Comparison of ENCODE assay signal across 9 cellular contexts in the genomic region with DNA sequence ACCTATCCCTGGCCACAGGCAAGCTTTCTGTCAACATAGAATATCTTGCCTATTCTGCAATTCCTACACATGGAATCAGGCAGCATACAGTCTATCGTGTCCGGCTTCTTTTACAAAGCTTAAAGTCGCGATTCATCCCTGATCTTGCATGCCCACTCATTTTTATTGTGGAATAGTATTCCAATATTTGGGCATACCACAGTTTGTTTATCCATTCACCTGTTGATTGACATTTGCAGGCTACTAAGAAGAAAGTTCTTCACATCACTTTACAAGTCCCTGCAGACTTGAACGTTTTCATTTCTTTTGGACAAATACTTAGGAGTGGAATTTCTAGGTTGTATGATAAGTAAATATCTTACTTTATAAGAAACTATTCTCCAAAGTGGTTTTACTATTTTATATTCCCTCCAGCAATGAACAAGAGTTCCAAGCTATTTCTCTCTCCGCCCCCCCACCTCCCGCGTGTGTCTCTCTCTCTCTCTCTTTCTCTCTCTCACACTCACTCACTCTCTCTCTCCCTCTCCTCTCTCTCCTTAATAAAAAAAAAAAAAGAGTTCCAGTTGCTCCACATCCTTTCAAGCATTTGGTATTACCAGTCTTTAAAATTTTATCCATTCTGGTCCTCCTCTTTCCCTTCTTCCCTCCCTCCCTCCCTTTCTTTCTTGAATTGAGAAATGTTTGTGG. TPM values are rescaled to one million over a fixed set of nuclear protein-coding genes. Genes with fewer than 3 reads are reported as not detected.
DNase-seq lines count a peak whose midpoint lies in the region; ATAC-seq and TF ChIP-seq lines count a peak whose summit lies in the region.
"Had no signal": no experiment of that assay in that cellular context is flagged by ENCODE, and none has a peak within 500 bp of the region (broad histone marks: within the 10 kb centered on the region; RNA-seq: fewer than 3 reads in every experiment).

No MANE protein-coding gene starts in this region.

- H4K20me1 ChIP-seq in GM23338 (replicated peaks; ENCODE audit: insufficient read depth) (peaks cover 13% of the 10 kb centered on the region), SK-N-SH (ENCODE audit: insufficient read depth) (no peaks in the 10 kb centered on the region; the same call in 1 of the 2 replicates)

- peaks cover 20% of the 10 kb centered on the region for H3K27me3 Mint-ChIP-seq in GM23338 (ENCODE audit: insufficient read depth, low read depth, poor library complexity)

- TF ChIP-seq EP300 in SK-N-SH (IDR thresholded peaks at IDR 0.05; ENCODE audit: borderline replicate concordance in 1 of 2, low read depth in 1 of 2, low read length in 1 of 2) (no peak), stomach (IDR thresholded peaks at IDR 0.05) (no peak)

- H3K36me3 Mint-ChIP-seq in GM23338 (ENCODE audit: low read depth) = no peaks in the 10 kb centered on the region
- H3K36me3 Mint-ChIP-seq: activated naive CD4-positive, alpha-beta T cell treated with anti-CD3 and anti-CD28 coated beads, Interleukin-2, amount 50 U/mL, for 24 hours had no signal

- H3K27ac Mint-ChIP-seq in GM23338 = no peak overlapping the region
- H3K27ac Mint-ChIP-seq: activated naive CD4-positive, alpha-beta T cell treated with anti-CD3 and anti-CD28 coated beads, Interleukin-2, amount 50 U/mL, for 24 hours had no signal

- H3K79me2 ChIP-seq in GM23338 (replicated peaks; ENCODE audit: insufficient read depth) (no peaks in the 10 kb centered on the region), SK-N-SH (ENCODE audit: insufficient read depth) (peaks cover 38% of the 10 kb centered on the region)

- H3K27ac ChIP-seq in GM23338 (ENCODE audit: low read depth) = peak overlapping the region; percentile 55; the same call in 1 of the 2 replicates
- peak overlapping the region in 1 of 2 experiments; percentile 74; a peak in 2 of 4 replicates for H3K27ac ChIP-seq in SK-N-SH (ENCODE audit: low read depth in 2 of 2, low read length in 1 of 2)
- peak overlapping the region in 3 of 5 donors; percentile 85 to 91 (median 90) for H3K27ac ChIP-seq in stomach

- H3K4me1 Mint-ChIP-seq in GM23338 = peaks cover 23% of the 10 kb centered on the region
- H3K4me1 Mint-ChIP-seq: activated naive CD4-positive, alpha-beta T cell treated with anti-CD3 and anti-CD28 coated beads, Interleukin-2, amount 50 U/mL, for 24 hours had no signal

- no peak for ATAC-seq in GM23338
- ATAC-seq in GM21528 (IDR thresholded peaks at IDR 0.05; ENCODE audit: low FRiP score, unreplicated experiment) = no peak
- no peak for ATAC-seq in left colon
- ATAC-seq in HG03439 (IDR thresholded peaks at IDR 0.05; ENCODE audit: unreplicated experiment) = no peak

- peak overlapping the region; percentile 97 for H3K4me2 ChIP-seq in GM23338
- H3K4me2 ChIP-seq in SK-N-SH = peak overlapping the region; percentile 82; the same call in 1 of the 2 replicates

- no peaks in the 10 kb centered on the region for H3K36me3 ChIP-seq in GM23338 (ENCODE audit: insufficient read depth)
- no peaks in the 10 kb centered on the region for H3K36me3 ChIP-seq in SK-N-SH (replicated peaks in 1 of 2; ENCODE audit: control insufficient read depth in 1 of 2, insufficient read depth in 2 of 2, low read length in 1 of 2)
- H3K36me3 ChIP-seq in stomach = no peaks in the 10 kb centered on the region

- DNase-seq in GM23338 (ENCODE audit: low spot score) (no peak), SK-N-SH (no peak), stomach (no peak), left colon (no peak), NOMO-1 treated with dmso at 0.1 percent for 144 hours (lab: John Stamatoyannopoulos, UW; ENCODE audit: unreplicated experiment) (no peak)

- TF ChIP-seq CTCF in GM23338 (conservative IDR thresholded peaks at IDR 0.05; ENCODE audit: low read depth in 2 of 2) (no peak), SK-N-SH (IDR thresholded peaks at IDR 0.05) (no peak), stomach (IDR thresholded peaks at IDR 0.05) (no peak)

- intact Hi-C loops in stomach (cut with DNase I; ENCODE audit: low total_unique reads) = loop anchor here (10.0 kb wide), 1 partner anchor 584 kb away; no protein-coding TSS in a partner anchor
- intact Hi-C loops in left colon (cut with DNase I, micrococcal nuclease) = loop anchor here in 1 of 2 donors (5.0 kb wide), 1 partner anchor 591 kb away; no protein-coding TSS in a partner anchor

- CTCF ChIA-PET in SK-N-SH (lab: Yijun Ruan, JAX) = interaction anchor here (0.6 to 20.5 kb wide), 25 partner anchors 9 to 629 kb away, joined by 3 to 269 read pairs (median 4); no protein-coding TSS in a partner anchor

- H3K9me2 ChIP-seq in GM23338 (ENCODE audit: insufficient read depth) (no peaks in the 10 kb centered on the region), SK-N-SH (no peaks in the 10 kb centered on the region)

- H2AFZ ChIP-seq in GM23338 (peak overlapping the region; percentile 99), SK-N-SH (ENCODE audit: low read depth) (no peak overlapping the region; the same call in 1 of the 2 replicates)

- H3K27me3 ChIP-seq in GM23338 (ENCODE audit: insufficient read depth) (peaks cover 46% of the 10 kb centered on the region), SK-N-SH (ENCODE audit: insufficient read depth) (no peaks in the 10 kb centered on the region), stomach (no peaks in the 10 kb centered on the region)

- H3K4me1 ChIP-seq in GM23338 (ENCODE audit: insufficient read depth) = peaks cover 37% of the 10 kb centered on the region
- peaks cover 18 to 19% of the 10 kb centered on the region in 2 experiments; a peak in 3 of 4 replicates for H3K4me1 ChIP-seq in SK-N-SH (ENCODE audit: control insufficient read depth in 1 of 2, insufficient read depth in 2 of 2, low read depth in 1 of 2, low read length in 1 of 2)
- H3K4me1 ChIP-seq in stomach = peaks cover 8 to 44% (median 27%) of the 10 kb centered on the region in 4 donors

- no peak for TF ChIP-seq RAD21 in SK-N-SH (IDR thresholded peaks at IDR 0.05; ENCODE audit: low read length)

- H3F3A ChIP-seq in GM23338 (replicated peaks; ENCODE audit: low read depth) (no peaks in the 10 kb centered on the region), SK-N-SH (replicated peaks; ENCODE audit: insufficient read depth) (no peaks in the 10 kb centered on the region)

- peak overlapping the region; percentile 85 for H3K4me3 Mint-ChIP-seq in GM23338

- H3K4me3 ChIP-seq in GM23338 = peak overlapping the region; percentile 83
- no peak overlapping the region for H3K4me3 ChIP-seq in SK-N-SH (ENCODE audit: low read depth in 2 of 2, low read length in 1 of 2)
- H3K4me3 ChIP-seq in iPS-11a (ENCODE audit: low read depth, low read length) = peak overlapping the region; percentile 40
- H3K4me3 ChIP-seq in stomach = peak overlapping the region; percentile 82 to 93 (median 88)

- WGBS in SK-N-SH (ENCODE audit: low lambda C conversion rate) = 91% methylated on average over 8 of the region's 8 CpGs
- 81 to 86% (median 84%) methylated on average over 8 of the region's 8 CpGs for WGBS in stomach, 5 donors

- H3K9me3 ChIP-seq in SK-N-SH (no peaks in the 10 kb centered on the region), stomach (no peaks in the 10 kb centered on the region)

- no peak for TF ChIP-seq POLR2A in stomach (IDR thresholded peaks at IDR 0.05)

- no peak overlapping the region for H3K9ac ChIP-seq in SK-N-SH

- H3K9me3 Mint-ChIP-seq in GM23338 = no peaks in the 10 kb centered on the region
- H3K9me3 Mint-ChIP-seq: activated naive CD4-positive, alpha-beta T cell treated with anti-CD3 and anti-CD28 coated beads, Interleukin-2, amount 50 U/mL, for 24 hours had no signal

- POLR2A ChIA-PET in SK-N-SH (lab: Yijun Ruan, JAX) = interaction anchor here (0.9 kb wide), 1 partner anchor 195 kb away, joined by 4 read pairs; no protein-coding TSS in a partner anchor

TF ChIP-seq in GM23338, 12 proteins besides CTCF, POLR2A, EP300 and RAD21 (continues in another document):
- TF ChIP-seq CREB1 (CRISPR knock-in tag; IDR thresholded peaks at IDR 0.05; ENCODE audit: low read depth) (no peak), POLR2AphosphoS5 (IDR thresholded peaks at IDR 0.05; ENCODE audit: low read depth) (no peak)

TF ChIP-seq in SK-N-SH, 30 proteins besides CTCF, POLR2A, EP300 and RAD21 (continues in another document):
- TF ChIP-seq GABPA (IDR thresholded peaks at IDR 0.05; ENCODE audit: low read depth) (no peak), RFX5 (IDR thresholded peaks at IDR 0.05; ENCODE audit: low read length) (no peak), FOXJ3 (CRISPR knock-in tag; IDR thresholded peaks at IDR 0.05) (no peak), GATA2 (CRISPR knock-in tag; IDR thresholded peaks at IDR 0.05) (no peak), MXI1 (IDR thresholded peaks at IDR 0.05; ENCODE audit: low read depth, low read length) (no peak), TAF1 (IDR thresholded peaks at IDR 0.05; ENCODE audit: borderline replicate concordance, low read depth, low read length) (no peak), SIN3A (IDR thresholded peaks at IDR 0.05; ENCODE audit: borderline replicate concordance, low read depth, low read length) (no peak)
- TF ChIP-seq, protein P1, sequence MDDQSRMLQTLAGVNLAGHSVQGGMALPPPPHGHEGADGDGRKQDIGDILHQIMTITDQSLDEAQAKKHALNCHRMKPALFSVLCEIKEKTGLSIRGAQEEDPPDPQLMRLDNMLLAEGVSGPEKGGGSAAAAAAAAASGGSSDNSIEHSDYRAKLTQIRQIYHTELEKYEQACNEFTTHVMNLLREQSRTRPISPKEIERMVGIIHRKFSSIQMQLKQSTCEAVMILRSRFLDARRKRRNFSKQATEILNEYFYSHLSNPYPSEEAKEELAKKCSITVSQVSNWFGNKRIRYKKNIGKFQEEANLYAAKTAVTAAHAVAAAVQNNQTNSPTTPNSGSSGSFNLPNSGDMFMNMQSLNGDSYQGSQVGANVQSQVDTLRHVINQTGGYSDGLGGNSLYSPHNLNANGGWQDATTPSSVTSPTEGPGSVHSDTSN (IDR thresholded peaks at IDR 0.05) = no peak
- TF ChIP-seq, protein P2, sequence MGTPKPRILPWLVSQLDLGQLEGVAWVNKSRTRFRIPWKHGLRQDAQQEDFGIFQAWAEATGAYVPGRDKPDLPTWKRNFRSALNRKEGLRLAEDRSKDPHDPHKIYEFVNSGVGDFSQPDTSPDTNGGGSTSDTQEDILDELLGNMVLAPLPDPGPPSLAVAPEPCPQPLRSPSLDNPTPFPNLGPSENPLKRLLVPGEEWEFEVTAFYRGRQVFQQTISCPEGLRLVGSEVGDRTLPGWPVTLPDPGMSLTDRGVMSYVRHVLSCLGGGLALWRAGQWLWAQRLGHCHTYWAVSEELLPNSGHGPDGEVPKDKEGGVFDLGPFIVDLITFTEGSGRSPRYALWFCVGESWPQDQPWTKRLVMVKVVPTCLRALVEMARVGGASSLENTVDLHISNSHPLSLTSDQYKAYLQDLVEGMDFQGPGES (IDR thresholded peaks at IDR 0.05; ENCODE audit: low read depth, low read length) = no peak

RNA-seq across cellular contexts. Expression of a gene that starts 1.1 kb away (rescaled TPM):
- total RNA-seq in GM23338 (2014; rRNA removed; shearing (Covaris generic)) = 20.6 and 20.7 TPM in 2 replicates
- polyA plus RNA-seq in GM23338 (2016; fragmentation: Nextera tagmentation; extraction: Ambion mirVana) (10.0 and 14.9 TPM in 2 replicates), SK-N-SH (2012; rRNA removed) (10.5 and 13.0 TPM in 2 replicates), stomach (1 to 10 TPM; 4.1 to 5.4 (median 5.0) TPM)
- polyA plus RNA-seq in SK-N-SH (2012; cell fraction: cytosol; rRNA removed) = 14.4 and 19.7 TPM in 2 replicates
- 8.6 and 13.2 TPM in 2 replicates for polyA plus RNA-seq in SK-N-SH (2012; cell fraction: nucleus; rRNA removed)
- total RNA-seq in stomach (10 to 100 TPM in 4 of 5 donors, 1 to 10 TPM in 1; 5.8 to 66.5 (median 21.6) TPM), left colon (10 to 100 TPM in 1 of 2 donors, 1 to 10 TPM in 1; 8.5 to 10.9 TPM)

Comparison
In these comparisons a context has a peak if more than half of its experiments do, and no peak if none do; other contexts are left out.
1. H3K4me3 ChIP-seq: peak in GM23338 (single experiment), iPS-11a (single experiment) and stomach (4 of 4); none in SK-N-SH (0 of 2).